In genomic region chr11:57711414-57712255, GRCh38 we compare ENCODE assay signal across 8 cellular contexts. TPM values are rescaled to one million over a fixed set of nuclear protein-coding genes. Genes with fewer than 3 reads are reported as not detected.
DNase-seq lines count a peak whose midpoint lies in the region; TF ChIP-seq lines count a peak whose summit lies in the region.

TSS of gene MED19 (minus strand) at chr11:57712215. CDS start at chr11:57712179, 36 bp downstream.

- no peaks in the 10 kb centered on the region for H3K27me3 Mint-ChIP-seq in CD8-positive, alpha-beta memory T cell
- peaks cover 7% of the 10 kb centered on the region for H3K27me3 Mint-ChIP-seq in endothelial cell (ENCODE audit: unreplicated experiment)

- POLR2A ChIA-PET in CD8-positive, alpha-beta memory T cell (lab: Charles Lee): interaction anchor here (0.7 to 1.5 kb wide), 7 partner anchors 9 to 197 kb away, joined by 3 to 10 read pairs (median 4); partner anchors contain the start of gene SELENOH

- H3K4me1 Mint-ChIP-seq in CD8-positive, alpha-beta memory T cell: peaks cover 43 to 57% (median 53%) of the 10 kb centered on the region in 3 donors
- peaks cover 25% of the 10 kb centered on the region for H3K4me1 Mint-ChIP-seq in endothelial cell (ENCODE audit: unreplicated experiment)

- peak within 1 kb of the TSS; percentile 90 for H3K27ac ChIP-seq in CD8-positive, alpha-beta memory T cell (ENCODE audit: low read depth, low read length)
- peak within 1 kb of the TSS; percentile 91 to 97 for H3K27ac ChIP-seq in mucosa of rectum (ENCODE audit: low read depth in 2 of 2, low read length in 2 of 2)

- no peaks in the 10 kb centered on the region for H3K9me3 ChIP-seq in CD8-positive, alpha-beta memory T cell (ENCODE audit: low read length)
- H3K9me3 ChIP-seq in NT2/D1 (ENCODE audit: insufficient read depth, low read length) (peaks cover 15% of the 10 kb centered on the region; the same call in 1 of the 2 replicates), mucosa of rectum (ENCODE audit: control insufficient read depth in 2 of 2, low read length in 2 of 2) (no peaks in the 10 kb centered on the region)

- no peak for TF ChIP-seq CTCF in GM20000 (IDR thresholded peaks at IDR 0.05; ENCODE audit: extremely low read depth, missing control alignments)
- no peak for TF ChIP-seq CTCF in endothelial cell (IDR thresholded peaks at IDR 0.05; ENCODE audit: unreplicated experiment)

- H3K9ac ChIP-seq in NT2/D1 (ENCODE audit: insufficient read length, low read depth) (peak within 1 kb of the TSS; percentile 97), mucosa of rectum (ENCODE audit: low read depth in 1 of 2, low read length in 2 of 2) (peak within 1 kb of the TSS; percentile 81 to 95)

- CTCF ChIA-PET in CD8-positive, alpha-beta memory T cell (lab: Charles Lee): interaction anchor here (0.6 to 1.4 kb wide), 7 partner anchors 12 to 1826 kb away, joined by 3 to 6 read pairs (median 3); no protein-coding TSS in a partner anchor

- H3K4me3 Mint-ChIP-seq in CD8-positive, alpha-beta memory T cell: peak within 1 kb of the TSS; percentile 93 to 99 (median 98)
- H3K4me3 Mint-ChIP-seq in endothelial cell (ENCODE audit: unreplicated experiment): peak within 1 kb of the TSS; percentile 97

- peak within 1 kb of the TSS; percentile 99 for H3K4me3 ChIP-seq in CD8-positive, alpha-beta memory T cell (ENCODE audit: low read length)
- H3K4me3 ChIP-seq in NT2/D1 (ENCODE audit: insufficient read length, low read depth) (peak within 1 kb of the TSS; percentile 98), mucosa of rectum (ENCODE audit: low read length in 2 of 2) (peak within 1 kb of the TSS; percentile 89 to 94)

- H3K4me1 ChIP-seq in CD8-positive, alpha-beta memory T cell (ENCODE audit: insufficient read depth, low read length): peaks cover 43% of the 10 kb centered on the region
- no peaks in the 10 kb centered on the region for H3K4me1 ChIP-seq in NT2/D1 (ENCODE audit: insufficient read depth, insufficient read length)
- peaks cover 17 to 32% of the 10 kb centered on the region in 2 donors for H3K4me1 ChIP-seq in mucosa of rectum (ENCODE audit: control insufficient read depth in 2 of 2, insufficient read depth in 2 of 2, low read length in 2 of 2)

- DNase-seq in CD8-positive, alpha-beta memory T cell: peak; percentile 71 to 87 (median 79)
- peak; percentile 81 for DNase-seq in GM20000 (ENCODE audit: low spot score)
- DNase-seq in HT-29 (ENCODE audit: low spot score): peak; percentile 97
- peak; percentile 92 for DNase-seq in NT2/D1 (ENCODE audit: low read depth, low spot score)
- peak; percentile 45 for DNase-seq in activated CD8-positive, alpha-beta memory T cell treated with anti-CD3 and anti-CD28 coated beads, Interleukin-2, amount 50 U/mL, for 1 hour (ENCODE audit: extremely low read depth)
- DNase-seq in endothelial cell (ENCODE audit: low spot score): peak; percentile 66
- peak; percentile 53 to 55 for DNase-seq in stimulated activated CD8-positive, alpha-beta memory T cell treated with anti-CD3 and anti-CD28 coated beads, Interleukin-4, amount 100 ng/mL, for 4 hours (ENCODE audit: low read depth in 2 of 2, low spot score in 1 of 2)

- H3K36me3 ChIP-seq in CD8-positive, alpha-beta memory T cell (ENCODE audit: insufficient read depth, low read length): no peaks in the 10 kb centered on the region
- H3K36me3 ChIP-seq in NT2/D1 (ENCODE audit: insufficient read depth, insufficient read length, low read length): peaks cover 35% of the 10 kb centered on the region
- peaks cover 0 to 2% of the 10 kb centered on the region in 2 donors for H3K36me3 ChIP-seq in mucosa of rectum (ENCODE audit: control insufficient read depth in 2 of 2, insufficient read depth in 2 of 2, low read length in 2 of 2)

- H3K27me3 ChIP-seq in CD8-positive, alpha-beta memory T cell (ENCODE audit: insufficient read depth, low read length, poor library complexity, severe bottlenecking): no peaks in the 10 kb centered on the region
- H3K27me3 ChIP-seq in NT2/D1 (ENCODE audit: insufficient read depth, insufficient read length): no peaks in the 10 kb centered on the region
- H3K27me3 ChIP-seq in mucosa of rectum (ENCODE audit: control insufficient read depth in 2 of 2, insufficient read depth in 2 of 2, low read length in 2 of 2): no peaks in the 10 kb centered on the region

- H3K9me3 Mint-ChIP-seq in CD8-positive, alpha-beta memory T cell: no peaks in the 10 kb centered on the region
- H3K9me3 Mint-ChIP-seq in endothelial cell (ENCODE audit: unreplicated experiment): no peaks in the 10 kb centered on the region

- peaks cover 0 to 28% (median 7%) of the 10 kb centered on the region in 3 donors for H3K36me3 Mint-ChIP-seq in CD8-positive, alpha-beta memory T cell
- H3K36me3 Mint-ChIP-seq in endothelial cell (ENCODE audit: low read depth, unreplicated experiment): peaks cover 4% of the 10 kb centered on the region

- H3K27ac Mint-ChIP-seq in CD8-positive, alpha-beta memory T cell: peak within 1 kb of the TSS; percentile 81 to 98 (median 98)
- peak within 1 kb of the TSS; percentile 95 for H3K27ac Mint-ChIP-seq in endothelial cell (ENCODE audit: unreplicated experiment)

RNA-seq across cellular contexts. Expression of gene MED19, which starts in this region (rescaled TPM):
- total RNA-seq in CD8-positive, alpha-beta memory T cell: 10 to 100 TPM; 16.8 to 18.4 TPM
- polyA plus RNA-seq in CD8-positive, alpha-beta memory T cell: 19.7 TPM
- total RNA-seq in HT-29 (2014; rRNA removed; shearing (Covaris generic)): 28.9 and 35.0 TPM in 2 replicates
- 20.5 TPM for total RNA-seq in endothelial cell (ENCODE audit: unreplicated experiment)

Comparison
In these comparisons a context has a peak if more than half of its experiments do, and no peak if none do; other contexts are left out.
1. Peak in every context shown above with its lines: DNase-seq, H3K4me3 ChIP-seq and H3K27ac ChIP-seq.
2. DNase-seq: peak in every context shown above with its lines; median percentile 97 in HT-29; 92 in NT2/D1; 81 in GM20000; 79 in CD8-positive, alpha-beta memory T cell; 66 in endothelial cell; 54 in stimulated activated CD8-positive, alpha-beta memory T cell treated with anti-CD3 and anti-CD28 coated beads, Interleukin-4, amount 100 ng/mL, for 4 hours; 45 in activated CD8-positive, alpha-beta memory T cell treated with anti-CD3 and anti-CD28 coated beads, Interleukin-2, amount 50 U/mL, for 1 hour.